ENCODE assay signal across 1 cellular context in genomic region chr6:149855040-149855654, GRCh38.
TF ChIP-seq lines count a peak whose summit lies in the region.

No MANE protein-coding gene starts in this region.

TF ChIP-seq in SK-N-SH, 30 proteins besides CTCF, POLR2A, EP300 and RAD21 (continued from another document):
- TF ChIP-seq REST (IDR thresholded peaks at IDR 0.05; ENCODE audit: low read depth, low read length) (no peak), GATA2 (CRISPR knock-in tag; IDR thresholded peaks at IDR 0.05) (no peak), RCOR1 (IDR thresholded peaks at IDR 0.05; ENCODE audit: low read length) (no peak), TCF12 (IDR thresholded peaks at IDR 0.05) (peak; percentile 94), PBX3 (IDR thresholded peaks at IDR 0.05) (peak; percentile 73), NRF1 (IDR thresholded peaks at IDR 0.05; ENCODE audit: low read depth, low read length) (no peak), TEAD4 (IDR thresholded peaks at IDR 0.05; ENCODE audit: borderline replicate concordance, insufficient read depth) (peak; percentile 80), POLR2AphosphoS5 (IDR thresholded peaks at IDR 0.05; ENCODE audit: low read depth, low read length) (peak; percentile 45; the same call in 1 of the 2 replicates), YY1 (IDR thresholded peaks at IDR 0.05; ENCODE audit: low read depth) (no peak), FOXM1 (IDR thresholded peaks at IDR 0.05; ENCODE audit: low read depth) (no peak), TAF1 (IDR thresholded peaks at IDR 0.05; ENCODE audit: borderline replicate concordance, low read depth, low read length) (no peak), RXRA (IDR thresholded peaks at IDR 0.05; ENCODE audit: borderline replicate concordance, low read depth) (peak; percentile 34; the same call in 1 of the 2 replicates), JUND (IDR thresholded peaks at IDR 0.05) (peak; percentile 54), EZH2phosphoT487 (IDR thresholded peaks at IDR 0.05; ENCODE audit: borderline replicate concordance, low read depth) (no peak)
